ENCODE assay signal across 8 cellular contexts in genomic region chr7:134646425-134647305, GRCh38. TPM values are rescaled to one million over a fixed set of nuclear protein-coding genes. Genes with fewer than 3 reads are reported as not detected.
DNase-seq lines count a peak whose midpoint lies in the region; ATAC-seq, FAIRE-seq and TF ChIP-seq lines count a peak whose summit lies in the region.

TSS of gene BPGM (plus strand) at chr7:134646853. CDS start at chr7:134661508, 14,655 bp downstream.

- H3K4me1 Mint-ChIP-seq in nephron, result peaks cover 7% of the 10 kb centered on the region
- H3K4me1 Mint-ChIP-seq in stimulated activated naive CD8-positive, alpha-beta T cell treated with anti-CD3 and anti-CD28 coated beads, Interleukin-15, amount 100 ng/mL, for 72 hours, result peaks cover 40% of the 10 kb centered on the region

- ATAC-seq in RWPE2 (ENCODE audit: low read depth), result peak; percentile 99
- ATAC-seq in stimulated activated naive CD8-positive, alpha-beta T cell treated with anti-CD3 and anti-CD28 coated beads, Interleukin-15, amount 100 ng/mL, for 72 hours, result peak; percentile 98

- peak; percentile 63 for TF ChIP-seq CTCF in RWPE2 (IDR thresholded peaks at IDR 0.05; ENCODE audit: poor library complexity, severe bottlenecking)
- peak; percentile 23 for TF ChIP-seq CTCF in fibroblast of the aortic adventitia (IDR thresholded peaks at IDR 0.05; ENCODE audit: insufficient read depth, low read length)
- TF ChIP-seq CTCF in nephron (IDR thresholded peaks at IDR 0.05; ENCODE audit: unreplicated experiment in 3 of 3), result peak; percentile 27 to 45 (median 33)

- H3K4me1 ChIP-seq in ES-I3 (ENCODE audit: insufficient read depth, low read length), result no peaks in the 10 kb centered on the region
- H3K4me1 ChIP-seq in RWPE2 (ENCODE audit: insufficient read depth, poor library complexity, severe bottlenecking), result peaks cover 16% of the 10 kb centered on the region

- peak; percentile 88 for FAIRE-seq in H54 (lab: Jason Lieb, UNC)

- peak within 1 kb of the TSS; percentile 33 for H3K27ac ChIP-seq in RWPE2 (ENCODE audit: poor library complexity, severe bottlenecking)

- H3K4me3 ChIP-seq in RWPE2 (ENCODE audit: severe bottlenecking) (peak within 1 kb of the TSS; percentile 54), fibroblast of the aortic adventitia (ENCODE audit: low read depth, low read length) (peak within 1 kb of the TSS; percentile 84)

- no peak within 1 kb of the TSS for H3K27ac Mint-ChIP-seq in nephron
- H3K27ac Mint-ChIP-seq in stimulated activated naive CD8-positive, alpha-beta T cell treated with anti-CD3 and anti-CD28 coated beads, Interleukin-15, amount 100 ng/mL, for 72 hours, result no peak within 1 kb of the TSS

- no peaks in the 10 kb centered on the region for H3K9me3 ChIP-seq in ES-I3 (ENCODE audit: control insufficient read depth, insufficient read depth, low read length)
- no peaks in the 10 kb centered on the region for H3K9me3 ChIP-seq in RWPE2 (ENCODE audit: severe bottlenecking)

- H3K27me3 ChIP-seq in RWPE2 (ENCODE audit: insufficient read depth, poor library complexity, severe bottlenecking), result no peaks in the 10 kb centered on the region

- no peak within 1 kb of the TSS for H3K4me3 Mint-ChIP-seq in nephron
- H3K4me3 Mint-ChIP-seq in stimulated activated naive CD8-positive, alpha-beta T cell treated with anti-CD3 and anti-CD28 coated beads, Interleukin-15, amount 100 ng/mL, for 72 hours, result no peak within 1 kb of the TSS

- peak; percentile 88 for TF ChIP-seq POLR2A in H54 (IDR thresholded peaks at IDR 0.05; ENCODE audit: low read depth, low read length)

- DNase-seq in H54 (ENCODE audit: insufficient read length, low spot score), result peak; percentile 84
- DNase-seq in LoVo (ENCODE audit: low spot score), result peak; percentile 100
- DNase-seq in RWPE2 (ENCODE audit: low spot score), result peak; percentile 94
- peak; percentile 92 for DNase-seq in activated T-helper 9 cell treated with anti-CD3 and anti-CD28 coated beads, Interleukin-2, amount 50 U/mL, for 16 hours (ENCODE audit: low read depth)
- DNase-seq in fibroblast of the aortic adventitia (ENCODE audit: low read depth), result peak; percentile 100
- DNase-seq in stimulated activated naive CD8-positive, alpha-beta T cell treated with anti-CD3 and anti-CD28 coated beads, Interleukin-15, amount 100 ng/mL, for 72 hours, result peak; percentile 96 to 99

- no peaks in the 10 kb centered on the region for H3K36me3 Mint-ChIP-seq in nephron (ENCODE audit: low read depth)

- peaks cover 5% of the 10 kb centered on the region for H3K27me3 Mint-ChIP-seq in nephron (ENCODE audit: low read depth)
- H3K27me3 Mint-ChIP-seq in stimulated activated naive CD8-positive, alpha-beta T cell treated with anti-CD3 and anti-CD28 coated beads, Interleukin-15, amount 100 ng/mL, for 72 hours, result no peaks in the 10 kb centered on the region

- H3K36me3 ChIP-seq in ES-I3 (ENCODE audit: insufficient read depth, low read length), result no peaks in the 10 kb centered on the region
- H3K36me3 ChIP-seq in RWPE2 (ENCODE audit: low read depth), result no peaks in the 10 kb centered on the region

- no peaks in the 10 kb centered on the region for H3K9me3 Mint-ChIP-seq in nephron
- H3K9me3 Mint-ChIP-seq in stimulated activated naive CD8-positive, alpha-beta T cell treated with anti-CD3 and anti-CD28 coated beads, Interleukin-15, amount 100 ng/mL, for 72 hours, result peaks cover 8% of the 10 kb centered on the region in 2 donors

- H3K9ac ChIP-seq in ES-I3 (ENCODE audit: low read depth, low read length), result peak within 1 kb of the TSS; percentile 78

RNA-seq across cellular contexts. Expression of gene BPGM, which starts in this region (rescaled TPM):
- total RNA-seq in fibroblast of the aortic adventitia (ENCODE audit: low replicate concordance), result 20.0 and 52.4 TPM in 2 replicates

Comparison
In these comparisons a context has a peak if more than half of its experiments do, and no peak if none do; other contexts are left out.
1. Peak in every context shown above with its lines: DNase-seq, ATAC-seq, H3K4me3 ChIP-seq and H3K27ac ChIP-seq.